ENCODE assay signal across 25 cellular contexts in the genomic region with DNA sequence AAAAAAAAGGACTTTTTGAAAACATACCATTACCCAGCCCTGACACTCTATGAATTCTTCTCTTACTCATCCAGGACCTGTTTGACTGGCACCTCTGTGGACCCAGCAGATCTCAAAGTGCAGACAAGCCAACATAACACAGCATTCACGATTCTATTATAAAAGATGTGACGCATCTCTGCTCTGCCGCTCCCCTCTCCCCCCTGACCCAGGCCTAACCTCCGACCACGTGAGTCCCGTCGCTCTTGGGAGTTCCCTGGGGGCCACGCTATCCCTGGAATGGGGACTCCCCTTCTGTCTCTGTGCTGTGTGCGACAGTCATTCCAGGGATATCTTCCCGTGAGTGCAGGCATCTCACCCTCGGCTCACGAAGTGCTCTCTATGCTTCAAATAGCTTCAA. TPM values are rescaled to one million over a fixed set of nuclear protein-coding genes. Genes with fewer than 3 reads are reported as not detected.
"Had no signal": no experiment of that assay in that cellular context is flagged by ENCODE, and none has a peak within 500 bp of the region (broad histone marks: within the 10 kb centered on the region; RNA-seq: fewer than 3 reads in every experiment).

No MANE protein-coding gene starts in this region.

- H3K36me3 ChIP-seq: MG63 had no signal

- H3K27ac ChIP-seq: PC-9, SK-N-MC, VCaP had no signal

- H3K9me3 ChIP-seq: MG63 had no signal

- ATAC-seq: activated CD4-positive, alpha-beta T cell treated with anti-CD3 and anti-CD28 coated beads for 36 hours; activated T-helper 17 cell treated with anti-CD3 and anti-CD28 coated beads, Interleukin-2, amount 50 U/mL, for 72 hours; T-cell had no signal

- DNase-seq: activated CD4-positive, alpha-beta memory T cell treated with anti-CD3 and anti-CD28 coated beads, Interleukin-2, amount 10 ng/mL, durations not matched to agents 7 days and 5 days; activated CD4-positive, alpha-beta T cell treated with anti-CD3 and anti-CD28 coated beads for 36 hours; activated CD4-positive, alpha-beta T cell treated with anti-CD3 and anti-CD28 coated beads, Interleukin-2, amount 50 U/mL, for 1 hour; activated gamma-delta T cell; activated naive CD4-positive, alpha-beta T cell treated with anti-CD3 and anti-CD28 coated beads for 36 hours; activated T-cell treated with anti-CD3 and anti-CD28 coated beads for 4 hours; activated T-cell treated with anti-CD3 and anti-CD28 coated beads, Interleukin-2, amount 50 U/mL, for 48 hours; amygdala; MG63; MV-4-11; NCI-H1092 treated with DMSO at 0.1 percent for 48 hours; NCI-H1417 treated with DMSO at 0.1 percent for 48 hours; NCI-H1694; NCI-H2029; NCI-H2107; NCI-H446; PC-9; T-cell; T-helper 2 cell; T1000 had no signal

- H3K4me3 ChIP-seq: MG63, PC-9, SK-N-MC had no signal

- H3K27me3 ChIP-seq: MG63 had no signal

RNA-seq across cellular contexts. Expression of a gene that starts 21.1 kb away (rescaled TPM):
- total RNA-seq: activated CD4-positive, alpha-beta memory T cell treated with anti-CD3 and anti-CD28 coated beads, Interleukin-2, amount 10 ng/mL, durations not matched to agents 7 days and 5 days; activated CD4-positive, alpha-beta T cell treated with anti-CD3 and anti-CD28 coated beads for 36 hours; activated CD8-positive, alpha-beta memory T cell treated with anti-CD3 and anti-CD28 coated beads for 36 hours; activated naive CD4-positive, alpha-beta T cell treated with anti-CD3 and anti-CD28 coated beads for 36 hours; activated T-helper 17 cell treated with anti-CD3 and anti-CD28 coated beads, Interleukin-2, amount 50 U/mL, for 72 hours; astrocyte; PC-9 had no signal
